ENCODE assay signal across 29 cellular contexts in genomic region chr3:113286524-113286923, GRCh38.
DNase-seq lines count a peak whose midpoint lies in the region; ATAC-seq, FAIRE-seq and TF ChIP-seq lines count a peak whose summit lies in the region.
"Had no signal": no experiment of that assay in that cellular context is flagged by ENCODE, and none has a peak within 500 bp of the region (broad histone marks: within the 10 kb centered on the region; RNA-seq: fewer than 3 reads in every experiment).

No MANE protein-coding gene starts in this region.

- peaks cover 24% of the 10 kb centered on the region for H3K4me1 ChIP-seq in GM23248 (ENCODE audit: insufficient read depth)
- H3K4me1 ChIP-seq in stomach = peaks cover 0 to 21% (median 9%) of the 10 kb centered on the region in 4 donors
- H3K4me1 ChIP-seq: parathyroid adenoma had no signal

- H3K36me3 Mint-ChIP-seq in mesothelial cell of epicardium = peaks cover 34% of the 10 kb centered on the region
- H3K36me3 Mint-ChIP-seq: activated CD8-positive, alpha-beta memory T cell treated with anti-CD3 and anti-CD28 coated beads, Interleukin-2, amount 10 ng/mL, durations not matched to agents 7 days and 5 days; activated naive CD4-positive, alpha-beta T cell treated with anti-CD3 and anti-CD28 coated beads, Interleukin-2, amount 10 ng/mL, durations not matched to agents 7 days and 5 days; CD14-positive monocyte; naive B cell had no signal

- H3K27me3 ChIP-seq in GM23248 (replicated peaks; ENCODE audit: insufficient read depth) (no peaks in the 10 kb centered on the region), bronchial epithelial cell (ENCODE audit: control insufficient read depth, insufficient read depth, low read length) (no peaks in the 10 kb centered on the region), stomach (no peaks in the 10 kb centered on the region)
- H3K27me3 ChIP-seq: cardiac muscle cell, MG63, right lobe of liver had no signal

- no peaks in the 10 kb centered on the region for H3K79me2 ChIP-seq in GM23248 (ENCODE audit: insufficient read depth)
- H3K79me2 ChIP-seq: parathyroid adenoma had no signal

- H3K4me3 ChIP-seq in GM23248 (no peak overlapping the region), bronchial epithelial cell (ENCODE audit: low read depth, low read length) (no peak overlapping the region), stomach (no peak overlapping the region)
- H3K4me3 ChIP-seq: cardiac muscle cell, GM12878, K562, MG63, right lobe of liver had no signal

- H3K4me2 ChIP-seq in GM23248 (ENCODE audit: unreplicated experiment) = peak overlapping the region; percentile 52

- no peaks in the 10 kb centered on the region for H3K9me3 Mint-ChIP-seq in mesothelial cell of epicardium
- H3K9me3 Mint-ChIP-seq in stimulated activated naive CD8-positive, alpha-beta T cell treated with anti-CD3 and anti-CD28 coated beads, Interleukin-15, amount 100 ng/mL, for 72 hours = no peaks in the 10 kb centered on the region
- H3K9me3 Mint-ChIP-seq: activated CD4-positive, alpha-beta T cell treated with anti-CD3 and anti-CD28 coated beads, Interleukin-2, amount 10 ng/mL, durations not matched to agents 24 days and 14 days; activated naive CD4-positive, alpha-beta T cell treated with anti-CD3 and anti-CD28 coated beads, Interleukin-2, amount 10 ng/mL, durations not matched to agents 7 days and 5 days; CD14-positive monocyte; naive B cell; T-helper 2 cell treated with Interferon-gamma antibody and Interleukin-4, amounts not matched to agents 5 μg/mL and 100 μg/mL, for 36 hours had no signal

- in situ Hi-C loops in GM23248 (cut with MboI) = loop anchor here (10.0 kb wide), 1 partner anchor 232 kb away; no protein-coding TSS in a partner anchor

- H3K4me1 Mint-ChIP-seq in mesothelial cell of epicardium = peaks cover 11% of the 10 kb centered on the region
- no peaks in the 10 kb centered on the region for H3K4me1 Mint-ChIP-seq in stimulated activated naive CD8-positive, alpha-beta T cell treated with anti-CD3 and anti-CD28 coated beads, Interleukin-15, amount 100 ng/mL, for 72 hours
- H3K4me1 Mint-ChIP-seq: activated CD8-positive, alpha-beta memory T cell treated with anti-CD3 and anti-CD28 coated beads, Interleukin-2, amount 10 ng/mL, durations not matched to agents 7 days and 5 days; activated naive CD4-positive, alpha-beta T cell treated with anti-CD3 and anti-CD28 coated beads, Interleukin-2, amount 10 ng/mL, durations not matched to agents 7 days and 5 days; naive B cell had no signal

- H3K9ac ChIP-seq in GM23248 = peak overlapping the region; percentile 67
- H3K9ac ChIP-seq: parathyroid adenoma had no signal

- ATAC-seq in HG03520 (IDR thresholded peaks at IDR 0.05; ENCODE audit: unreplicated experiment) = no peak
- ATAC-seq in stimulated activated naive CD8-positive, alpha-beta T cell treated with anti-CD3 and anti-CD28 coated beads, Interleukin-15, amount 100 ng/mL, for 72 hours = no peak
- no peak for ATAC-seq in GM19324 (IDR thresholded peaks at IDR 0.05; ENCODE audit: low FRiP score, unreplicated experiment)
- ATAC-seq: activated CD8-positive, alpha-beta memory T cell treated with anti-CD3 and anti-CD28 coated beads, Interleukin-2, amount 10 ng/mL, durations not matched to agents 7 days and 5 days; GM12878 had no signal

- intact Hi-C loops in stomach (cut with DNase I; ENCODE audit: low total_unique reads) = loop anchor here (5.0 kb wide), 1 partner anchor 154 kb away; no protein-coding TSS in a partner anchor

- H3K9me2 ChIP-seq in GM23248 (ENCODE audit: insufficient read depth) = no peaks in the 10 kb centered on the region

- no peak for TF ChIP-seq EP300 in stomach (IDR thresholded peaks at IDR 0.05)

- H3K27ac ChIP-seq in GM23248 (peak overlapping the region; percentile 88), stomach (peak overlapping the region in 3 of 5 donors; percentile 27 to 62 (median 36))
- H3K27ac ChIP-seq: cardiac muscle cell, parathyroid adenoma, right lobe of liver had no signal

- FAIRE-seq in bronchial epithelial cell (lab: Jason Lieb, UNC) = peak; percentile 23
- FAIRE-seq: endometrium, GM12878 had no signal

- no peaks in the 10 kb centered on the region for H3K9me3 ChIP-seq in GM23248 (ENCODE audit: low read depth)
- H3K9me3 ChIP-seq in stomach = no peaks in the 10 kb centered on the region
- H3K9me3 ChIP-seq: MG63, right lobe of liver had no signal

- no peaks in the 10 kb centered on the region for H3K36me3 ChIP-seq in GM23248 (ENCODE audit: low read depth)
- H3K36me3 ChIP-seq in bronchial epithelial cell (ENCODE audit: control insufficient read depth, insufficient read depth, low read length) = no peaks in the 10 kb centered on the region
- peaks cover 0 to 42% (median 31%) of the 10 kb centered on the region in 4 donors for H3K36me3 ChIP-seq in stomach
- H3K36me3 ChIP-seq: cardiac muscle cell, MG63, right lobe of liver had no signal

- peak overlapping the region; percentile 27 for H3K27ac Mint-ChIP-seq in mesothelial cell of epicardium
- H3K27ac Mint-ChIP-seq in stimulated activated naive CD8-positive, alpha-beta T cell treated with anti-CD3 and anti-CD28 coated beads, Interleukin-15, amount 100 ng/mL, for 72 hours = no peak overlapping the region
- H3K27ac Mint-ChIP-seq: activated CD4-positive, alpha-beta T cell treated with anti-CD3 and anti-CD28 coated beads, Interleukin-2, amount 10 ng/mL, durations not matched to agents 24 days and 14 days; activated CD8-positive, alpha-beta memory T cell treated with anti-CD3 and anti-CD28 coated beads, Interleukin-2, amount 10 ng/mL, durations not matched to agents 7 days and 5 days; T-helper 2 cell treated with Interferon-gamma antibody and Interleukin-4, amounts not matched to agents 5 μg/mL and 100 μg/mL, for 36 hours had no signal

- TF ChIP-seq CTCF in bronchial epithelial cell (IDR thresholded peaks at IDR 0.05; ENCODE audit: insufficient read depth, low read length, severe bottlenecking) = no peak
- TF ChIP-seq CTCF in mesothelial cell of epicardium (IDR thresholded peaks at IDR 0.05; ENCODE audit: unreplicated experiment) = no peak
- TF ChIP-seq CTCF in stomach (IDR thresholded peaks at IDR 0.05) = no peak

- no peak for TF ChIP-seq POLR2A in stomach (IDR thresholded peaks at IDR 0.05)

- H3K27me3 Mint-ChIP-seq in mesothelial cell of epicardium (ENCODE audit: low read depth) = no peaks in the 10 kb centered on the region
- H3K27me3 Mint-ChIP-seq in stimulated activated naive CD8-positive, alpha-beta T cell treated with anti-CD3 and anti-CD28 coated beads, Interleukin-15, amount 100 ng/mL, for 72 hours = no peaks in the 10 kb centered on the region
- H3K27me3 Mint-ChIP-seq: activated CD4-positive, alpha-beta T cell treated with anti-CD3 and anti-CD28 coated beads, Interleukin-2, amount 10 ng/mL, durations not matched to agents 24 days and 14 days; activated CD8-positive, alpha-beta memory T cell treated with anti-CD3 and anti-CD28 coated beads, Interleukin-2, amount 10 ng/mL, durations not matched to agents 7 days and 5 days; naive B cell had no signal

- H3K4me3 Mint-ChIP-seq in mesothelial cell of epicardium = no peak overlapping the region
- H3K4me3 Mint-ChIP-seq in stimulated activated naive CD8-positive, alpha-beta T cell treated with anti-CD3 and anti-CD28 coated beads, Interleukin-15, amount 100 ng/mL, for 72 hours = no peak overlapping the region
- H3K4me3 Mint-ChIP-seq: activated CD4-positive, alpha-beta T cell treated with anti-CD3 and anti-CD28 coated beads, Interleukin-2, amount 10 ng/mL, durations not matched to agents 24 days and 14 days; activated CD8-positive, alpha-beta memory T cell treated with anti-CD3 and anti-CD28 coated beads, Interleukin-2, amount 10 ng/mL, durations not matched to agents 7 days and 5 days; activated naive CD4-positive, alpha-beta T cell treated with anti-CD3 and anti-CD28 coated beads, Interleukin-2, amount 10 ng/mL, durations not matched to agents 7 days and 5 days; CD14-positive monocyte; naive B cell; T-helper 2 cell treated with Interferon-gamma antibody and Interleukin-4, amounts not matched to agents 5 μg/mL and 100 μg/mL, for 36 hours had no signal

- H3F3A ChIP-seq in GM23248 (ENCODE audit: insufficient read depth) = peaks cover 20% of the 10 kb centered on the region

- no peak for DNase-seq in GM23248
- DNase-seq in bronchial epithelial cell (ENCODE audit: low read depth) = no peak
- DNase-seq in mesothelial cell of epicardium (ENCODE audit: low spot score in 2 of 2, unreplicated experiment in 2 of 2) = no peak
- DNase-seq in stomach = no peak
- no peak for DNase-seq in stimulated activated naive CD8-positive, alpha-beta T cell treated with anti-CD3 and anti-CD28 coated beads, Interleukin-15, amount 100 ng/mL, for 72 hours
- no peak for DNase-seq in NCI-H2029 treated with DMSO at 0.1 percent for 48 hours (lab: John Stamatoyannopoulos, UW)
- DNase-seq: activated CD4-positive, alpha-beta T cell treated with anti-CD3 and anti-CD28 coated beads, Interleukin-2, amount 10 ng/mL, durations not matched to agents 24 days and 14 days; activated CD8-positive, alpha-beta memory T cell treated with anti-CD3 and anti-CD28 coated beads, Interleukin-2, amount 10 ng/mL, durations not matched to agents 7 days and 5 days; activated naive CD4-positive, alpha-beta T cell treated with anti-CD3 and anti-CD28 coated beads, Interleukin-2, amount 10 ng/mL, durations not matched to agents 7 days and 5 days; amygdala; Calu3; cortex of kidney; glutamatergic neuron; left cardiac atrium; mesendoderm; naive B cell; NCI-H2081 treated with DMSO at 0.1 percent for 48 hours; right lobe of liver; Right ventricle myocardium superior had no signal

- no peaks in the 10 kb centered on the region for H4K20me1 ChIP-seq in GM23248 (ENCODE audit: insufficient read depth)

- 89 to 91% methylated on average over 6 of the region's 6 CpGs for WGBS in GM23248 (ENCODE audit: low coverage in 1 of 2, low lambda C conversion rate in 2 of 2, missing lambda C conversion rate in 2 of 2), 2 experiments
- 82 to 91% (median 87%) methylated on average over 5 to 6 of the region's 6 CpGs for WGBS in stomach, 5 donors

- no peak overlapping the region for H2AFZ ChIP-seq in GM23248
- H2AFZ ChIP-seq: parathyroid adenoma had no signal
